Comparison of ENCODE assay signal across 14 cellular contexts in genomic region chr20:25324412-25324811, GRCh38.
DNase-seq lines count a peak whose midpoint lies in the region; ATAC-seq, FAIRE-seq and TF ChIP-seq lines count a peak whose summit lies in the region.
"Had no signal": no experiment of that assay in that cellular context is flagged by ENCODE, and none has a peak within 500 bp of the region (broad histone marks: within the 10 kb centered on the region; RNA-seq: fewer than 3 reads in every experiment).

No MANE protein-coding gene starts in this region.

- intact Hi-C loops in HepG2 (cut with micrococcal nuclease; ENCODE audit: unreplicated experiment), result no loop called here

- POLR2A ChIA-PET in HepG2 (lab: Yijun Ruan, JAX), result no interaction called here

- H3K9me3 ChIP-seq in T-helper 17 cell (ENCODE audit: control insufficient read depth, low read length, poor library complexity, severe bottlenecking) (no peaks in the 10 kb centered on the region), HepG2 (ENCODE audit: low read length) (no peaks in the 10 kb centered on the region), thoracic aorta (no peaks in the 10 kb centered on the region), hepatocyte (ENCODE audit: low read depth) (no peaks in the 10 kb centered on the region)

- H3K27me3 ChIP-seq in HepG2 (ENCODE audit: control insufficient read depth in 1 of 2, insufficient read depth in 2 of 2, low read length in 2 of 2), result no peaks in the 10 kb centered on the region
- H3K27me3 ChIP-seq in thoracic aorta (replicated peaks; ENCODE audit: insufficient read depth), result no peaks in the 10 kb centered on the region
- H3K27me3 ChIP-seq in hepatocyte, result no peaks in the 10 kb centered on the region

- H3K4me3 ChIP-seq in HepG2 (replicated peaks in 1 of 3; ENCODE audit: insufficient read depth in 1 of 3, low read depth in 2 of 3, low read length in 3 of 3) (no peak overlapping the region), thoracic aorta (no peak overlapping the region), hepatocyte (no peak overlapping the region)

- H3K27ac ChIP-seq in HepG2 (ENCODE audit: extremely low read length, insufficient read depth, low read length) (no peak overlapping the region), thoracic aorta (no peak overlapping the region), hepatocyte (no peak overlapping the region)
- H3K27ac ChIP-seq: parathyroid adenoma had no signal

- DNase-seq in T-helper 17 cell (no peak), HepG2 (ENCODE audit: low spot score) (no peak), thoracic aorta (ENCODE audit: low spot score) (no peak), D721Med (ENCODE audit: insufficient read length, low spot score) (no peak), hepatocyte (ENCODE audit: low spot score) (no peak)
- DNase-seq: activated CD8-positive, alpha-beta memory T cell treated with anti-CD3 and anti-CD28 coated beads, Interleukin-2, amount 50 U/mL, for 48 hours; amniotic stem cell; CD8-positive, alpha-beta memory T cell; NCI-H345; stimulated activated CD4-positive, alpha-beta T cell treated with anti-CD3 and anti-CD28 coated beads, Interleukin-2, amount 100 ng/mL, for 48 hours had no signal

- H3K9me2 ChIP-seq in hepatocyte (replicated peaks; ENCODE audit: insufficient read depth), result no peaks in the 10 kb centered on the region

- H3K36me3 ChIP-seq in HepG2 (replicated peaks in 1 of 2; ENCODE audit: control insufficient read depth in 1 of 2, insufficient read depth in 2 of 2, low read length in 2 of 2), result peaks cover 17 to 40% of the 10 kb centered on the region in 2 experiments
- peaks cover 12% of the 10 kb centered on the region for H3K36me3 ChIP-seq in thoracic aorta
- H3K36me3 ChIP-seq in hepatocyte (replicated peaks; ENCODE audit: insufficient read depth, low read depth), result no peaks in the 10 kb centered on the region

- no peak for TF ChIP-seq EP300 in HepG2 (IDR thresholded peaks at IDR 0.05; ENCODE audit: low read depth in 2 of 2, low read length in 2 of 2)
- no peak for TF ChIP-seq EP300 in HepG2 (CRISPR knock-in tag; IDR thresholded peaks at IDR 0.05; ENCODE audit: borderline replicate concordance)

- FAIRE-seq in HepG2 (lab: Jason Lieb, UNC) (no peak), D721Med (lab: Jason Lieb, UNC) (no peak)

- no peak overlapping the region for H3K4me2 ChIP-seq in HepG2 (ENCODE audit: low read depth, low read length)
- no peak overlapping the region for H3K4me2 ChIP-seq in hepatocyte

- H2AFZ ChIP-seq in HepG2 (ENCODE audit: low read length) (no peak overlapping the region), hepatocyte (no peak overlapping the region)
- H2AFZ ChIP-seq: parathyroid adenoma had no signal

- TF ChIP-seq POLR2A in HepG2 (IDR thresholded peaks at IDR 0.05; ENCODE audit: insufficient read depth in 1 of 2, low read depth in 2 of 2, low read length in 2 of 2), result no peak

- H3K36me3 Mint-ChIP-seq in T-helper 17 cell (ENCODE audit: low read depth), result peaks cover 4% of the 10 kb centered on the region

- TF ChIP-seq CTCF in HepG2 (CRISPR knock-in tag; IDR thresholded peaks at IDR 0.05), result no peak
- no peak for TF ChIP-seq CTCF in thoracic aorta (IDR thresholded peaks at IDR 0.05)
- no peak for TF ChIP-seq CTCF in D721Med (IDR thresholded peaks at IDR 0.05; ENCODE audit: insufficient read depth, missing control alignments)
- no peak for TF ChIP-seq CTCF in hepatocyte (IDR thresholded peaks at IDR 0.05; ENCODE audit: poor library complexity)

- H4K20me1 ChIP-seq in HepG2 (ENCODE audit: insufficient read depth, low read length) (no peaks in the 10 kb centered on the region), hepatocyte (ENCODE audit: insufficient read depth, poor library complexity, severe bottlenecking) (peaks cover 2% of the 10 kb centered on the region)

- WGBS in HepG2 (ENCODE audit: low lambda C conversion rate), result 86% methylated on average over 4 of the region's 5 CpGs
- WGBS in hepatocyte (ENCODE audit: low lambda C conversion rate, missing lambda C conversion rate), result 69% methylated on average over 5 of the region's 5 CpGs

- H3K4me1 ChIP-seq in HepG2 (ENCODE audit: insufficient read depth, low read length), result peaks cover 14% of the 10 kb centered on the region
- H3K4me1 ChIP-seq in thoracic aorta (ENCODE audit: control insufficient read depth in 1 of 2, low read depth in 2 of 2), result peaks cover 9 to 19% of the 10 kb centered on the region in 2 donors
- peaks cover 3% of the 10 kb centered on the region for H3K4me1 ChIP-seq in hepatocyte (ENCODE audit: insufficient read depth)
- H3K4me1 ChIP-seq: parathyroid adenoma had no signal

- H3K79me2 ChIP-seq in HepG2 (ENCODE audit: insufficient read depth, low read length) (peaks cover 2% of the 10 kb centered on the region), hepatocyte (peaks cover 65% of the 10 kb centered on the region)

- H3K9ac ChIP-seq in HepG2 (ENCODE audit: insufficient read depth, low read depth, low read length), result no peak overlapping the region
- H3K9ac ChIP-seq: parathyroid adenoma had no signal

- CTCF ChIA-PET in HepG2 (lab: Yijun Ruan, JAX; ENCODE audit: low intra/inter-chr PET ratio, low total read pairs), result no interaction called here

- in situ Hi-C loops in HepG2 (cut with HindIII; ENCODE audit: extremely low pct_ligation_motif_present, low pct_unique_long_range_greater_than_20kb), result loop anchor here (25.0 kb wide), 1 partner anchor 338 kb away; no protein-coding TSS in a partner anchor

- ATAC-seq in HG03521 (IDR thresholded peaks at IDR 0.05; ENCODE audit: unreplicated experiment) (peak; percentile 41), T-helper 17 cell (peak; percentile 21), HepG2 (peak; percentile 24; the same call in 2 of the 3 replicates), thoracic aorta (ENCODE audit: insufficient number of reproducible peaks, low FRiP score, low read depth) (peak; percentile 39), HG02840 (IDR thresholded peaks at IDR 0.05; ENCODE audit: low FRiP score, unreplicated experiment) (no peak)

- peaks cover 11% of the 10 kb centered on the region for H3K4me1 Mint-ChIP-seq in T-helper 17 cell

- no peak for TF ChIP-seq RAD21 in HepG2 (CRISPR knock-in tag; IDR thresholded peaks at IDR 0.05)

- no peak overlapping the region for H3K4me3 Mint-ChIP-seq in T-helper 17 cell
- H3K4me3 Mint-ChIP-seq: CD8-positive, alpha-beta memory T cell; stimulated activated naive CD8-positive, alpha-beta T cell treated with anti-CD3 and anti-CD28 coated beads, Interleukin-15, Interleukin-2, amounts not matched to agents 100 ng/mL and 50 ng/mL, for 24 hours had no signal

- no TSS peak for BruUV-seq in HepG2 (replicated peaks; lab: Mats Ljungman, UMichigan)

- peak overlapping the region; percentile 85 for H3K27ac Mint-ChIP-seq in T-helper 17 cell
- H3K27ac Mint-ChIP-seq: stimulated activated naive CD8-positive, alpha-beta T cell treated with anti-CD3 and anti-CD28 coated beads, Interleukin-15, Interleukin-2, amounts not matched to agents 100 ng/mL and 50 ng/mL, for 24 hours had no signal

- H3K27me3 Mint-ChIP-seq in T-helper 17 cell, result no peaks in the 10 kb centered on the region
- H3K27me3 Mint-ChIP-seq: stimulated activated naive CD8-positive, alpha-beta T cell treated with anti-CD3 and anti-CD28 coated beads, Interleukin-15, Interleukin-2, amounts not matched to agents 100 ng/mL and 50 ng/mL, for 24 hours had no signal

TF ChIP-seq in HepG2, 621 proteins besides CTCF, POLR2A, EP300 and RAD21:
- TF ChIP-seq ZNF160 (CRISPR knock-in tag; IDR thresholded peaks at IDR 0.05) (no peak), TBP (CRISPR knock-in tag; IDR thresholded peaks at IDR 0.05) (no peak), RFXANK (CRISPR knock-in tag; IDR thresholded peaks at IDR 0.05) (no peak), RERE (CRISPR knock-in tag; IDR thresholded peaks at IDR 0.05; ENCODE audit: low read depth) (no peak), ZNF652 (CRISPR knock-in tag; IDR thresholded peaks at IDR 0.05; ENCODE audit: borderline replicate concordance, low read depth) (no peak), NFIB (CRISPR knock-in tag; IDR thresholded peaks at IDR 0.05; ENCODE audit: borderline replicate concordance) (no peak), ZNF7 (CRISPR knock-in tag; IDR thresholded peaks at IDR 0.05) (no peak)
TF ChIP-seq in HepG2: peak in this region for 0.
